Comparison of ENCODE assay signal across 8 cellular contexts in the genomic region with DNA sequence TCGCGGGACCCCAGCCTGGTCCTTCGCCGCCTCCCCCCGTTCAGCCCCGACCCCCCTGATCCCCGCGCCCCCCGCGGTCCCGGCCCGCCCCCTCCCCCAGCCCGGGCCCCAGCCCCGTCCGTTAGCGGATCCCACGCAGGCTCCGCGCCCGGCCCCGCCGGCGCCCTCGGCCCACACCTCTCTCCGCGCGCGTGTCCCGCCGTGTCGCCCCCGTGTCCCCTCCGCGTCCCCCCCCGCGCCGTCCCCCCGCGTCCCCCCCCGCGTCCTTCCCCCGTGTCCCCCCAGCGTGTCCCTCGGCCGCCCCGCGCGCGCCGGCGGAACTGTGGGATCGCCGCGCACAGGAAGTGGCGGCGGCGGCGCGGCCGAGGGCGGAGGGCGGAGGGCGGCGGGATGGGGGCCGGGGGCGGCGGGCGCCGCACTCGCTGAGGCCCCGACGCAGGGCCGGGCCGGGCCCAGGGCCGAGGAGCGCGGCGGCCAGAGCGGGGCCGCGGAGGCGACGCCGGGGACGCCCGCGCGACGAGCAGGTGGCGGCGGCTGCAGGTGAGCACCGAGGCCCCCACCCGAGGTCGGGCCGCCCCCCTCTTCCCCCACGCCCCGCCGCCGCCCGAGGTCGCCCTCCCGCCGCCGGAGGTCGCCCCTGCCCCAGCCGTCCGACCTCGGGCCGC. TPM values are rescaled to one million over a fixed set of nuclear protein-coding genes. Genes with fewer than 3 reads are reported as not detected.
DNase-seq lines count a peak whose midpoint lies in the region; TF ChIP-seq lines count a peak whose summit lies in the region.

A gene with protein sequence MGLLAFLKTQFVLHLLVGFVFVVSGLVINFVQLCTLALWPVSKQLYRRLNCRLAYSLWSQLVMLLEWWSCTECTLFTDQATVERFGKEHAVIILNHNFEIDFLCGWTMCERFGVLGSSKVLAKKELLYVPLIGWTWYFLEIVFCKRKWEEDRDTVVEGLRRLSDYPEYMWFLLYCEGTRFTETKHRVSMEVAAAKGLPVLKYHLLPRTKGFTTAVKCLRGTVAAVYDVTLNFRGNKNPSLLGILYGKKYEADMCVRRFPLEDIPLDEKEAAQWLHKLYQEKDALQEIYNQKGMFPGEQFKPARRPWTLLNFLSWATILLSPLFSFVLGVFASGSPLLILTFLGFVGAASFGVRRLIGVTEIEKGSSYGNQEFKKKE (plus strand): TSS at position 418 of the 665 bp plus-strand sequence. CDS start 94,459 bp downstream, outside the sequence.

- DNase-seq in Karpas-422 (peak; percentile 75), fibroblast of pulmonary artery (ENCODE audit: low read depth) (no peak), nephron progenitor cell (peak; percentile 56), vagina (ENCODE audit: extremely low spot score in 2 of 2) (no peak), COLO829 (ENCODE audit: low spot score) (no peak), SHP77 (lab: John Stamatoyannopoulos, UW) (no peak)
- peak; percentile 61 for DNase-seq in activated T-cell treated with anti-CD3 and anti-CD28 coated beads, Interleukin-2, amount 50 U/mL, for 1 hour

- peaks cover 65% of the 10 kb centered on the region for H3K27me3 Mint-ChIP-seq in nephron progenitor cell (ENCODE audit: low read depth, poor library complexity)

- H3K4me3 ChIP-seq in GM12875 (ENCODE audit: low read depth, low read length), result peak within 1 kb of the TSS; percentile 80
- peak within 1 kb of the TSS; percentile 97 for H3K4me3 ChIP-seq in Karpas-422 (ENCODE audit: low read length)
- peak within 1 kb of the TSS; percentile 68 for H3K4me3 ChIP-seq in fibroblast of pulmonary artery (replicated peaks; ENCODE audit: low read depth, low read length)
- H3K4me3 ChIP-seq in vagina, result peak within 1 kb of the TSS; percentile 66 to 87

- H3K9me3 ChIP-seq in Karpas-422 (ENCODE audit: low read length), result no peaks in the 10 kb centered on the region
- H3K9me3 ChIP-seq in vagina, result no peaks in the 10 kb centered on the region

- H3K27ac Mint-ChIP-seq in nephron progenitor cell, result no peak within 1 kb of the TSS

- H4K20me1 ChIP-seq in Karpas-422 (ENCODE audit: insufficient read depth, low read depth, low read length), result no peaks in the 10 kb centered on the region

- H3K4me3 Mint-ChIP-seq in nephron progenitor cell, result peak within 1 kb of the TSS; percentile 80

- intact Hi-C loops in vagina (cut with DNase I), result no loop called here

- peaks cover 39% of the 10 kb centered on the region for H3K4me1 Mint-ChIP-seq in nephron progenitor cell

- H3K9me2 ChIP-seq in Karpas-422 (replicated peaks; ENCODE audit: insufficient read depth, low read length), result no peaks in the 10 kb centered on the region

- H3K9ac ChIP-seq in Karpas-422 (ENCODE audit: low read length), result peak within 1 kb of the TSS; percentile 97

- H2AFZ ChIP-seq in Karpas-422 (ENCODE audit: low read length), result peak within 1 kb of the TSS; percentile 66

- H3K27me3 ChIP-seq in Karpas-422 (ENCODE audit: low read length) (no peaks in the 10 kb centered on the region), vagina (no peaks in the 10 kb centered on the region)

- peak within 1 kb of the TSS; percentile 87 for H3K4me2 ChIP-seq in Karpas-422 (ENCODE audit: low read depth, low read length, poor library complexity, severe bottlenecking)

- no peak for TF ChIP-seq POLR2A in vagina (IDR thresholded peaks at IDR 0.05)

- peaks cover 44% of the 10 kb centered on the region for H3K79me2 ChIP-seq in Karpas-422 (ENCODE audit: low read length)

- H3K36me3 Mint-ChIP-seq in nephron progenitor cell (ENCODE audit: low read depth), result peaks cover 5% of the 10 kb centered on the region

- H3K36me3 ChIP-seq in Karpas-422 (ENCODE audit: insufficient read depth, low read length) (peaks cover 16% of the 10 kb centered on the region), vagina (no peaks in the 10 kb centered on the region)

- TF ChIP-seq CTCF in GM12875 (IDR thresholded peaks at IDR 0.05; ENCODE audit: borderline replicate concordance, insufficient read depth, low read depth, low read length), result no peak
- no peak for TF ChIP-seq CTCF in fibroblast of pulmonary artery (IDR thresholded peaks at IDR 0.05; ENCODE audit: low read length, missing control alignments)
- TF ChIP-seq CTCF in nephron progenitor cell (IDR thresholded peaks at IDR 0.05), result no peak
- no peak for TF ChIP-seq CTCF in vagina (IDR thresholded peaks at IDR 0.05)

- H3K27ac ChIP-seq in Karpas-422 (ENCODE audit: low read length) (peak within 1 kb of the TSS; percentile 84), vagina (peak within 1 kb of the TSS; percentile 95)

- no peaks in the 10 kb centered on the region for H3K9me3 Mint-ChIP-seq in nephron progenitor cell

- peaks cover 22% of the 10 kb centered on the region for H3K4me1 ChIP-seq in Karpas-422 (ENCODE audit: low read length)
- H3K4me1 ChIP-seq in vagina, result peaks cover 54% of the 10 kb centered on the region

RNA-seq across cellular contexts. Expression of the gene that starts here (rescaled TPM):
- 29.0 and 42.2 TPM in 2 replicates for total RNA-seq in Karpas-422 (2014; rRNA removed; shearing (Covaris generic); ENCODE audit: low replicate concordance)
- 34.4 TPM for total RNA-seq in vagina

Comparison
In these comparisons a context has a peak if more than half of its experiments do, and no peak if none do; other contexts are left out.
1. DNase-seq: peak in Karpas-422 (single experiment), activated T-cell treated with anti-CD3 and anti-CD28 coated beads, Interleukin-2, amount 50 U/mL, for 1 hour (single experiment) and nephron progenitor cell (single experiment); none in fibroblast of pulmonary artery (single experiment), vagina (0 of 2), COLO829 (single experiment) and SHP77 (0 of 2).
2. Peak in every context shown above with its lines, with median percentiles within 50 percentile points of each other: H3K4me3 ChIP-seq.